In genomic region chr17:78337244-78338109, GRCh38 we compare ENCODE assay signal across 9 cellular contexts. TPM values are rescaled to one million over a fixed set of nuclear protein-coding genes. Genes with fewer than 3 reads are reported as not detected.
DNase-seq lines count a peak whose midpoint lies in the region; ATAC-seq, FAIRE-seq and TF ChIP-seq lines count a peak whose summit lies in the region.
"Had no signal": no experiment of that assay in that cellular context is flagged by ENCODE, and none has a peak within 500 bp of the region (broad histone marks: within the 10 kb centered on the region; RNA-seq: fewer than 3 reads in every experiment).

No MANE protein-coding gene starts in this region.

- peaks cover 29% of the 10 kb centered on the region for H3K4me1 Mint-ChIP-seq in astrocyte (ENCODE audit: low read depth, unreplicated experiment)

- H3K27me3 Mint-ChIP-seq in astrocyte (ENCODE audit: low read depth, unreplicated experiment) = no peaks in the 10 kb centered on the region

- no peaks in the 10 kb centered on the region for H3K36me3 ChIP-seq in astrocyte (ENCODE audit: insufficient read depth, low read length)
- H3K36me3 ChIP-seq in skeletal muscle tissue (ENCODE audit: control insufficient read depth in 3 of 3, insufficient read depth in 3 of 3, low read length in 3 of 3) = no peaks in the 10 kb centered on the region

- no peaks in the 10 kb centered on the region for H3K79me2 ChIP-seq in astrocyte (ENCODE audit: insufficient read depth, low read length)

- TF ChIP-seq CTCF in astrocyte (IDR thresholded peaks at IDR 0.05; ENCODE audit: insufficient read depth, low read depth, low read length) = no peak

- FAIRE-seq in GM19239 (lab: Jason Lieb, UNC) (peak; percentile 91), astrocyte (lab: Jason Lieb, UNC) (no peak)

- H3K27me3 ChIP-seq in astrocyte (ENCODE audit: insufficient read depth, low read length) (no peaks in the 10 kb centered on the region), skeletal muscle tissue (ENCODE audit: control insufficient read depth in 3 of 3, insufficient read depth in 3 of 3, low read length in 3 of 3) (no peaks in the 10 kb centered on the region)

- H3K9me3 Mint-ChIP-seq in astrocyte (ENCODE audit: unreplicated experiment) = peaks cover 2% of the 10 kb centered on the region

- H3K4me3 ChIP-seq in astrocyte (ENCODE audit: insufficient read depth, low read depth, low read length) (no peak overlapping the region), skeletal muscle tissue (ENCODE audit: low read length in 3 of 3) (no peak overlapping the region)

- ATAC-seq in HG03378 (IDR thresholded peaks at IDR 0.05; ENCODE audit: unreplicated experiment) = peak; percentile 63

- no peak overlapping the region for H3K27ac Mint-ChIP-seq in astrocyte (ENCODE audit: unreplicated experiment)

- no peak overlapping the region for H2AFZ ChIP-seq in astrocyte (ENCODE audit: low read depth, low read length)

- no peaks in the 10 kb centered on the region for H3K36me3 Mint-ChIP-seq in astrocyte (ENCODE audit: low read depth, unreplicated experiment)

- H3K4me1 ChIP-seq in astrocyte (ENCODE audit: insufficient read depth, low read length) = peaks cover 26% of the 10 kb centered on the region
- peaks cover 2 to 17% (median 12%) of the 10 kb centered on the region in 3 donors for H3K4me1 ChIP-seq in skeletal muscle tissue (ENCODE audit: control insufficient read depth in 3 of 3, insufficient read depth in 3 of 3, low read length in 3 of 3)

- H3K4me3 Mint-ChIP-seq in astrocyte (ENCODE audit: unreplicated experiment) = no peak overlapping the region

- H3K27ac ChIP-seq in astrocyte (ENCODE audit: low read depth, low read length) (peak overlapping the region; percentile 59), skeletal muscle tissue (ENCODE audit: low read depth, low read length) (peak overlapping the region; percentile 54)
- H3K27ac ChIP-seq: KMS-11 had no signal

- H3K9me3 ChIP-seq in astrocyte (ENCODE audit: insufficient read depth, low read depth, low read length) (no peaks in the 10 kb centered on the region), skeletal muscle tissue (ENCODE audit: control insufficient read depth in 3 of 3, low read length in 3 of 3) (no peaks in the 10 kb centered on the region)

- peak overlapping the region; percentile 45 for H3K4me2 ChIP-seq in astrocyte (ENCODE audit: low read length)
- H3K4me2 ChIP-seq: KMS-11 had no signal

- DNase-seq in GM19239 (ENCODE audit: insufficient read length, low spot score) (peak; percentile 60), astrocyte (ENCODE audit: low read depth) (peak; percentile 76), superior temporal gyrus (ENCODE audit: extremely low spot score) (no peak), cerebellum (ENCODE audit: low spot score) (no peak), epidermal melanocyte (ENCODE audit: insufficient read length, low spot score) (no peak), NCI-H2171 (lab: John Stamatoyannopoulos, UW) (no peak)

- H4K20me1 ChIP-seq in astrocyte (ENCODE audit: insufficient read depth, low read length) = no peaks in the 10 kb centered on the region

- peak overlapping the region; percentile 24 for H3K9ac ChIP-seq in astrocyte (ENCODE audit: low read length)
- H3K9ac ChIP-seq in skeletal muscle tissue (ENCODE audit: low read depth in 1 of 3, low read length in 3 of 3) = no peak overlapping the region
- H3K9ac ChIP-seq: KMS-11 had no signal

RNA-seq across cellular contexts. Expression of gene SOCS3, which starts 22.4 kb away (rescaled TPM):
- total RNA-seq in astrocyte (13.4 and 16.7 TPM in 2 replicates), skeletal muscle tissue (15.7 TPM), cerebellum (10.7 TPM)

RNA-seq across cellular contexts. Expression of gene PGS1, which starts 41.0 kb away (rescaled TPM):
- 31.3 and 32.0 TPM in 2 replicates for total RNA-seq in astrocyte
- total RNA-seq in skeletal muscle tissue = 15.1 TPM
- total RNA-seq in cerebellum = 41.8 TPM

Comparison
In these comparisons a context has a peak if more than half of its experiments do, and no peak if none do; other contexts are left out.
1. DNase-seq: peak in GM19239 (single experiment) and astrocyte (single experiment); none in superior temporal gyrus (single experiment), cerebellum (single experiment), epidermal melanocyte (single experiment) and NCI-H2171 (single experiment).